ENCODE assay signal across 16 cellular contexts in the genomic region with DNA sequence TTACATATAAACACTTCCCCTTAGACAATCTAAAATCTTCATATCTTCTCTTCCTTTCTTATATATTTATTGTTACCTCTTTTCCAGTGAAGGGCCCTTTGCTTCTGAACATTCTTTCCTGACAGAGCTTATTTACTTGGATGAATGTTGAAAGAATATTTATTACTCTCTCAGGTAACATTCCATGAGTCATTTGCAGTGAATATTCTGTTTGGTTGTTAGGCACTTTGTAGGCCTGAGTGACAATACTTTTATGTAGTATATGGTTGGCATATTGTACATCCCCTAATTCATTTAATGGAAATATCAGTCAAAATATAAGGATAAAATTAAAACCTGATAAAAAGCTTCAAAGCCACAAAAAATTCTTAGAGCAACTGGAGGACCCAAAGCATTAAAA.
DNase-seq lines count a peak whose midpoint lies in the region; FAIRE-seq and TF ChIP-seq lines count a peak whose summit lies in the region.
"Had no signal": no experiment of that assay in that cellular context is flagged by ENCODE, and none has a peak within 500 bp of the region (broad histone marks: within the 10 kb centered on the region; RNA-seq: fewer than 3 reads in every experiment).

No MANE protein-coding gene starts in this region.

- H3K4me3 ChIP-seq in bronchial epithelial cell (ENCODE audit: low read depth, low read length) (no peak overlapping the region), Peyer's patch (no peak overlapping the region)
- H3K4me3 ChIP-seq: A549 had no signal

- intact Hi-C loops in activated T-helper 2 cell treated with anti-CD3 and anti-CD28 coated beads, Interferon-gamma antibody, Interleukin-2, Interleukin-4, amounts not matched to agents 10 μg/mL and 5 μg/mL and 100 μg/mL, durations not matched to agents 14 hours and 24 hours and 36 hours (cut with micrococcal nuclease), result no loop called here

- H3K27ac Mint-ChIP-seq in activated T-helper 2 cell treated with anti-CD3 and anti-CD28 coated beads, Interferon-gamma antibody, Interleukin-2, Interleukin-4, amounts not matched to agents 10 μg/mL and 5 μg/mL and 100 μg/mL, durations not matched to agents 14 hours and 24 hours and 36 hours, result no peak overlapping the region
- H3K27ac Mint-ChIP-seq: CD4-positive, alpha-beta memory T cell; HFFc6 had no signal

- H3K4me1 Mint-ChIP-seq in activated T-helper 2 cell treated with anti-CD3 and anti-CD28 coated beads, Interferon-gamma antibody, Interleukin-2, Interleukin-4, amounts not matched to agents 10 μg/mL and 5 μg/mL and 100 μg/mL, durations not matched to agents 14 hours and 24 hours and 36 hours (ENCODE audit: low read depth), result no peaks in the 10 kb centered on the region
- H3K4me1 Mint-ChIP-seq: CD4-positive, alpha-beta memory T cell had no signal

- no peaks in the 10 kb centered on the region for H3K36me3 Mint-ChIP-seq in activated T-helper 2 cell treated with anti-CD3 and anti-CD28 coated beads, Interferon-gamma antibody, Interleukin-2, Interleukin-4, amounts not matched to agents 10 μg/mL and 5 μg/mL and 100 μg/mL, durations not matched to agents 14 hours and 24 hours and 36 hours (ENCODE audit: low read depth)

- H3K36me3 ChIP-seq in bronchial epithelial cell (ENCODE audit: control insufficient read depth, insufficient read depth, low read length) (no peaks in the 10 kb centered on the region), Peyer's patch (no peaks in the 10 kb centered on the region)
- H3K36me3 ChIP-seq: BE2C had no signal

- H3K27ac ChIP-seq in Peyer's patch, result no peak overlapping the region
- H3K27ac ChIP-seq: A549, C4-2B had no signal

- TF ChIP-seq CTCF in bronchial epithelial cell (IDR thresholded peaks at IDR 0.05; ENCODE audit: insufficient read depth, low read length, severe bottlenecking) (no peak), Peyer's patch (IDR thresholded peaks at IDR 0.05) (no peak)

- no peaks in the 10 kb centered on the region for H3K27me3 Mint-ChIP-seq in activated T-helper 2 cell treated with anti-CD3 and anti-CD28 coated beads, Interferon-gamma antibody, Interleukin-2, Interleukin-4, amounts not matched to agents 10 μg/mL and 5 μg/mL and 100 μg/mL, durations not matched to agents 14 hours and 24 hours and 36 hours (ENCODE audit: low read depth)

- peaks cover 0 to 3% (median 0%) of the 10 kb centered on the region in 4 donors for H3K4me1 ChIP-seq in Peyer's patch
- H3K4me1 ChIP-seq: A549, BE2C had no signal

- no peaks in the 10 kb centered on the region for H3K27me3 ChIP-seq in bronchial epithelial cell (ENCODE audit: control insufficient read depth, insufficient read depth, low read length)
- H3K27me3 ChIP-seq in Peyer's patch, result no peaks in the 10 kb centered on the region
- H3K27me3 ChIP-seq: BE2C had no signal

- DNase-seq in HT-29 (ENCODE audit: low spot score) (peak; percentile 32), M059J (ENCODE audit: low read depth) (peak; percentile 49), bronchial epithelial cell (ENCODE audit: low read depth) (peak; percentile 60), kidney tubule cell (ENCODE audit: low spot score) (peak; percentile 24), NAMALWA (ENCODE audit: low spot score) (no peak), Peyer's patch (no peak)
- DNase-seq in activated T-helper 2 cell treated with anti-CD3 and anti-CD28 coated beads, Interferon-gamma antibody, Interleukin-2, Interleukin-4, amounts not matched to agents 10 μg/mL and 5 μg/mL and 100 μg/mL, durations not matched to agents 14 hours and 24 hours and 36 hours (ENCODE audit: low spot score), result no peak
- DNase-seq: BE2C; CD4-positive, alpha-beta memory T cell; DND-41; GDM1; HCEC 1CT had no signal

- H3K4me3 Mint-ChIP-seq in activated T-helper 2 cell treated with anti-CD3 and anti-CD28 coated beads, Interferon-gamma antibody, Interleukin-2, Interleukin-4, amounts not matched to agents 10 μg/mL and 5 μg/mL and 100 μg/mL, durations not matched to agents 14 hours and 24 hours and 36 hours (ENCODE audit: low read depth), result no peak overlapping the region
- H3K4me3 Mint-ChIP-seq: CD4-positive, alpha-beta memory T cell; HFFc6 had no signal

- H3K9me3 Mint-ChIP-seq in activated T-helper 2 cell treated with anti-CD3 and anti-CD28 coated beads, Interferon-gamma antibody, Interleukin-2, Interleukin-4, amounts not matched to agents 10 μg/mL and 5 μg/mL and 100 μg/mL, durations not matched to agents 14 hours and 24 hours and 36 hours, result peaks cover 13% of the 10 kb centered on the region

- peaks cover 0 to 11% (median 0%) of the 10 kb centered on the region in 4 donors for H3K9me3 ChIP-seq in Peyer's patch
- H3K9me3 ChIP-seq: BE2C had no signal

- FAIRE-seq in bronchial epithelial cell (lab: Jason Lieb, UNC), result no peak
- FAIRE-seq: A549, GM12892 had no signal

- no peak for TF ChIP-seq POLR2A in Peyer's patch (IDR thresholded peaks at IDR 0.05)

Comparison
In these comparisons a context has a peak if more than half of its experiments do, and no peak if none do; other contexts are left out.
1. DNase-seq: peak in HT-29 (single experiment), M059J (single experiment), bronchial epithelial cell (single experiment) and kidney tubule cell (single experiment); none in NAMALWA (single experiment), activated T-helper 2 cell treated with anti-CD3 and anti-CD28 coated beads, Interferon-gamma antibody, Interleukin-2, Interleukin-4, amounts not matched to agents 10 μg/mL and 5 μg/mL and 100 μg/mL, durations not matched to agents 14 hours and 24 hours and 36 hours (single experiment) and Peyer's patch (0 of 3).